In genomic region chr7:923108-924041, GRCh38 we compare ENCODE assay signal across 9 cellular contexts. TPM values are rescaled to one million over a fixed set of nuclear protein-coding genes. Genes with fewer than 3 reads are reported as not detected.
DNase-seq lines count a peak whose midpoint lies in the region; ATAC-seq and TF ChIP-seq lines count a peak whose summit lies in the region.
"Had no signal": no experiment of that assay in that cellular context is flagged by ENCODE, and none has a peak within 500 bp of the region (broad histone marks: within the 10 kb centered on the region; RNA-seq: fewer than 3 reads in every experiment).

No MANE protein-coding gene starts in this region.

- no peaks in the 10 kb centered on the region for H3K36me3 Mint-ChIP-seq in CD4-positive, CD25-positive, alpha-beta regulatory T cell

- H3K9me3 ChIP-seq in CD4-positive, CD25-positive, alpha-beta regulatory T cell (ENCODE audit: control insufficient read depth in 2 of 2, low read length in 2 of 2): no peaks in the 10 kb centered on the region
- no peaks in the 10 kb centered on the region for H3K9me3 ChIP-seq in lower lobe of right lung

- H3K4me1 ChIP-seq in CD4-positive, CD25-positive, alpha-beta regulatory T cell (ENCODE audit: control insufficient read depth, insufficient read depth, low read length, poor library complexity, severe bottlenecking): peaks cover 43% of the 10 kb centered on the region
- peaks cover 27% of the 10 kb centered on the region for H3K4me1 ChIP-seq in lower lobe of right lung

- H3K27me3 Mint-ChIP-seq in CD4-positive, CD25-positive, alpha-beta regulatory T cell: no peaks in the 10 kb centered on the region

- peak overlapping the region; percentile 82 to 99 (median 92) for H3K27ac Mint-ChIP-seq in CD4-positive, CD25-positive, alpha-beta regulatory T cell

- H3K27ac ChIP-seq in CD4-positive, CD25-positive, alpha-beta regulatory T cell (ENCODE audit: insufficient read depth, low read length, poor library complexity, severe bottlenecking): peak overlapping the region; percentile 83
- H3K27ac ChIP-seq in angular gyrus (ENCODE audit: low read depth, low read length) (peak overlapping the region; percentile 40), lower lobe of right lung (peak overlapping the region; percentile 73)

- peak; percentile 96 to 97 for ATAC-seq in CD4-positive, CD25-positive, alpha-beta regulatory T cell (ENCODE audit: low read depth in 2 of 2)
- peak; percentile 77 for ATAC-seq in GM19351 (IDR thresholded peaks at IDR 0.05; ENCODE audit: unreplicated experiment)
- ATAC-seq in HG03460 (IDR thresholded peaks at IDR 0.05; ENCODE audit: unreplicated experiment): peak; percentile 77
- peak; percentile 69 to 80 for ATAC-seq in lower lobe of right lung

- TF ChIP-seq CTCF in lower lobe of right lung (IDR thresholded peaks at IDR 0.05): no peak

- no peaks in the 10 kb centered on the region for H3K27me3 ChIP-seq in CD4-positive, CD25-positive, alpha-beta regulatory T cell (ENCODE audit: control insufficient read depth, insufficient read depth, low read length)
- no peaks in the 10 kb centered on the region for H3K27me3 ChIP-seq in lower lobe of right lung (ENCODE audit: low read depth)

- DNase-seq in CD4-positive, CD25-positive, alpha-beta regulatory T cell: peak; percentile 78 to 98 (median 90)
- DNase-seq in T-helper 2 cell: peak; percentile 62 to 98 (median 90)
- DNase-seq in lower lobe of right lung: peak; percentile 85
- peak; percentile 83 to 89 for DNase-seq in stimulated activated CD8-positive, alpha-beta memory T cell treated with anti-CD3 and anti-CD28 coated beads, Interleukin-4, amount 100 ng/mL, for 1 hour (ENCODE audit: low read depth in 2 of 2, low spot score in 1 of 2)
- DNase-seq in HuH-7 (ENCODE audit: low spot score): no peak

- peak overlapping the region; percentile 62 for H3K4me3 ChIP-seq in CD4-positive, CD25-positive, alpha-beta regulatory T cell (ENCODE audit: low read depth, low read length)
- peak overlapping the region; percentile 36 for H3K4me3 ChIP-seq in lower lobe of right lung

- intact Hi-C loops in lower lobe of right lung (cut with DNase I): no loop called here

- peaks cover 0 to 31% (median 4%) of the 10 kb centered on the region in 4 donors for H3K4me1 Mint-ChIP-seq in CD4-positive, CD25-positive, alpha-beta regulatory T cell

- no peaks in the 10 kb centered on the region for H3K36me3 ChIP-seq in CD4-positive, CD25-positive, alpha-beta regulatory T cell (ENCODE audit: control insufficient read depth, insufficient read depth, low read length)
- H3K36me3 ChIP-seq in lower lobe of right lung: peaks cover under 1% of the 10 kb centered on the region

- no peaks in the 10 kb centered on the region for H3K9me3 Mint-ChIP-seq in CD4-positive, CD25-positive, alpha-beta regulatory T cell

- peak overlapping the region; percentile 84 to 98 (median 89) for H3K4me3 Mint-ChIP-seq in CD4-positive, CD25-positive, alpha-beta regulatory T cell

RNA-seq across cellular contexts. Expression of gene ADAP1, which starts 31.1 kb away (rescaled TPM):
- 5.5 TPM for total RNA-seq in CD4-positive, CD25-positive, alpha-beta regulatory T cell
- polyA plus RNA-seq in CD4-positive, CD25-positive, alpha-beta regulatory T cell: 1 to 10 TPM; 2.9 to 8.8 (median 6.2) TPM
- total RNA-seq in lower lobe of right lung: 33.9 TPM

RNA-seq across cellular contexts. Expression of gene GET4, which starts 47.0 kb away (rescaled TPM):
- 67.8 TPM for total RNA-seq in CD4-positive, CD25-positive, alpha-beta regulatory T cell
- polyA plus RNA-seq in CD4-positive, CD25-positive, alpha-beta regulatory T cell: 10 to 100 TPM; 23.9 to 30.8 (median 28.4) TPM
- total RNA-seq in lower lobe of right lung: 31.7 TPM

RNA-seq across cellular contexts. Expression of gene COX19, which starts 52.0 kb away (rescaled TPM):
- total RNA-seq in CD4-positive, CD25-positive, alpha-beta regulatory T cell: 36.8 TPM
- 10 to 100 TPM; 18.3 to 30.4 (median 24.8) TPM for polyA plus RNA-seq in CD4-positive, CD25-positive, alpha-beta regulatory T cell
- 12.9 TPM for total RNA-seq in lower lobe of right lung

RNA-seq across cellular contexts. Expression of gene CYP2W1, which starts 59.6 kb away (rescaled TPM):
- not detected for total RNA-seq in CD4-positive, CD25-positive, alpha-beta regulatory T cell
- not detected for polyA plus RNA-seq in CD4-positive, CD25-positive, alpha-beta regulatory T cell
- total RNA-seq in lower lobe of right lung: not detected
- total RNA-seq: renal cortical epithelial cell had no signal
